In the genomic region with DNA sequence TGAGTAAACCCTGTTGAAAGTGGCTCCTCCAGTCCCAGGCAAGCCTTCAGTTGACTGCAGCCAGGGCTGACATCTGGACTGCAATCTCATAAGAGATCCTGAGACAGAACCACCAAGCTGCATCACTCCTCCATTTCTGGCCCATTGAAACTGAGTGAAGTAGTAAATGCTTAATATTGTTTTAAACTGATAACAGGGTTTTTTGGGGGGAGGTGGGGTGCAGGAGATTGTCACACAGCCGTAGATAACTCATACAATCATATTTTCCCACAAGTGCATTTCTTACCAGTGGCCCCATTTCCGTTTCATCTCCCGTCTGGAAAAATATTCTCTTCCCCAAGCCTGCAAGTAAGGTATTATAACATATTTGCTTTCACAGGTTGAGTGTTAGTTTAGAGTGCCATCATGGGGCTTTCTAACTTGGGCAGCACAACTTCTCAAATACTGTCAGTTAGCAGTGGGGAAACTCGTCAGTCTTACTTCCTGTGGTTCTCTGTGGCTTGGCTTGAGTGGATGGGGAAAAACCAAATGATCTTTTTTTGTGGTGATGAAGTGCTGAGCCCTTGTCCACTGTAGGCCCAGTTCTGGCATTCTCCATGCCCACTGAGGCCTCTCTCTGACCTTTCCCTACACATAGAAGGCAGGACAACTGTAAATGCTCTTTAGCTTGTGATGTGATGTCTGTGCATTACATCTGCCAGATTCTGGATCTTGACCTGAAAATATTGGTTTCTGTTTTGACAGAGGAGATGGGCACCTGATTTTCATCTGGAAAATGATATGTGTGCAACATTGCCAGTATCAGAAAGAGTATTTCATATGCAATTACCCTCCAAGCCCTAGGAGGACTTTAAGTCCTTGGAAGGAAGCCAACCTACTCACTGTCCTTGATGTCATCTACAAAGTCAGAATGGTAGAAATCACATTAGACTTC, we compare ENCODE assay signal across 8 cellular contexts.
DNase-seq lines count a peak whose midpoint lies in the region; ATAC-seq and TF ChIP-seq lines count a peak whose summit lies in the region.

No MANE protein-coding gene starts in this region.

- no peaks in the 10 kb centered on the region for H3K9me3 ChIP-seq in MG63
- H3K9me3 ChIP-seq in esophagus squamous epithelium: no peaks in the 10 kb centered on the region

- H3K4me3 Mint-ChIP-seq in activated CD8-positive, alpha-beta memory T cell treated with anti-CD3 and anti-CD28 coated beads, Interleukin-2, amount 10 ng/mL, durations not matched to agents 7 days and 5 days: peak overlapping the region; percentile 15

- DNase-seq in activated CD8-positive, alpha-beta memory T cell treated with anti-CD3 and anti-CD28 coated beads, Interleukin-2, amount 10 ng/mL, durations not matched to agents 7 days and 5 days: peak; percentile 72
- DNase-seq in activated CD8-positive, alpha-beta memory T cell treated with anti-CD3 and anti-CD28 coated beads, Interleukin-2, amount 50 U/mL, for 4 hours: no peak
- DNase-seq in activated T-cell treated with anti-CD3 and anti-CD28 coated beads, Interleukin-2, amount 50 U/mL, for 48 hours: peak; percentile 56 to 57
- peak; percentile 42 for DNase-seq in stimulated activated CD8-positive, alpha-beta memory T cell treated with anti-CD3 and anti-CD28 coated beads, Interleukin-4, amount 100 ng/mL, for 48 hours
- DNase-seq in MG63: no peak
- DNase-seq in esophagus squamous epithelium (lab: John Stamatoyannopoulos, UW): no peak
- DNase-seq in superior temporal gyrus (ENCODE audit: extremely low spot score): no peak

- CTCF ChIA-PET in activated CD8-positive, alpha-beta memory T cell treated with anti-CD3 and anti-CD28 coated beads, Interleukin-2, amount 10 ng/mL, durations not matched to agents 7 days and 5 days (lab: Charles Lee): interaction anchor here (1.0 to 5.0 kb wide), 6 partner anchors 9 to 178 kb away, joined by 3 to 22 read pairs (median 5); no protein-coding TSS in a partner anchor

- H3K27ac ChIP-seq in esophagus squamous epithelium: peak overlapping the region in 2 of 4 donors; percentile 5 to 22

- peak; percentile 93 for ATAC-seq in activated CD8-positive, alpha-beta memory T cell treated with anti-CD3 and anti-CD28 coated beads, Interleukin-2, amount 10 ng/mL, durations not matched to agents 7 days and 5 days
- peak; percentile 84 for ATAC-seq in HG03135 (IDR thresholded peaks at IDR 0.05; ENCODE audit: unreplicated experiment)

- H3K4me3 ChIP-seq in MG63: no peak overlapping the region
- no peak overlapping the region for H3K4me3 ChIP-seq in esophagus squamous epithelium

- intact Hi-C loops in esophagus squamous epithelium (cut with DNase I): no loop called here

- H3K36me3 ChIP-seq in MG63 (no peaks in the 10 kb centered on the region), esophagus squamous epithelium (no peaks in the 10 kb centered on the region)

- TF ChIP-seq POLR2A in esophagus squamous epithelium (IDR thresholded peaks at IDR 0.05): no peak

- peaks cover 40% of the 10 kb centered on the region for H3K4me1 Mint-ChIP-seq in activated CD8-positive, alpha-beta memory T cell treated with anti-CD3 and anti-CD28 coated beads, Interleukin-2, amount 10 ng/mL, durations not matched to agents 7 days and 5 days

- no peaks in the 10 kb centered on the region; the same call in 1 of the 2 replicates for H3K27me3 ChIP-seq in MG63
- no peaks in the 10 kb centered on the region for H3K27me3 ChIP-seq in esophagus squamous epithelium

- H3K27ac Mint-ChIP-seq in activated CD8-positive, alpha-beta memory T cell treated with anti-CD3 and anti-CD28 coated beads, Interleukin-2, amount 10 ng/mL, durations not matched to agents 7 days and 5 days: peak overlapping the region; percentile 85

- H3K4me1 ChIP-seq in esophagus squamous epithelium: peaks cover 0 to 22% (median 0%) of the 10 kb centered on the region in 3 donors

- 68 to 81% methylated on average over 4 of the region's 4 CpGs for WGBS in esophagus squamous epithelium, 2 donors

- no peaks in the 10 kb centered on the region for H3K27me3 Mint-ChIP-seq in activated CD8-positive, alpha-beta memory T cell treated with anti-CD3 and anti-CD28 coated beads, Interleukin-2, amount 10 ng/mL, durations not matched to agents 7 days and 5 days

- H3K9me3 Mint-ChIP-seq in activated CD8-positive, alpha-beta memory T cell treated with anti-CD3 and anti-CD28 coated beads, Interleukin-2, amount 10 ng/mL, durations not matched to agents 7 days and 5 days (ENCODE audit: low read depth): peaks cover 3% of the 10 kb centered on the region

- no peak for TF ChIP-seq CTCF in esophagus squamous epithelium (IDR thresholded peaks at IDR 0.05)

- peaks cover 18% of the 10 kb centered on the region for H3K36me3 Mint-ChIP-seq in activated CD8-positive, alpha-beta memory T cell treated with anti-CD3 and anti-CD28 coated beads, Interleukin-2, amount 10 ng/mL, durations not matched to agents 7 days and 5 days

Comparison
In these comparisons a context has a peak if more than half of its experiments do, and no peak if none do; other contexts are left out.
1. DNase-seq: peak in activated CD8-positive, alpha-beta memory T cell treated with anti-CD3 and anti-CD28 coated beads, Interleukin-2, amount 10 ng/mL, durations not matched to agents 7 days and 5 days (single experiment), activated T-cell treated with anti-CD3 and anti-CD28 coated beads, Interleukin-2, amount 50 U/mL, for 48 hours (2 of 2) and stimulated activated CD8-positive, alpha-beta memory T cell treated with anti-CD3 and anti-CD28 coated beads, Interleukin-4, amount 100 ng/mL, for 48 hours (single experiment); none in activated CD8-positive, alpha-beta memory T cell treated with anti-CD3 and anti-CD28 coated beads, Interleukin-2, amount 50 U/mL, for 4 hours (single experiment), MG63 (single experiment), esophagus squamous epithelium (single experiment) and superior temporal gyrus (single experiment).